ENCODE assay signal across 2 cellular contexts in genomic region chr1:229005097-229005496, GRCh38.
TF ChIP-seq lines count a peak whose summit lies in the region.

No MANE protein-coding gene starts in this region.

TF ChIP-seq in K562, 482 proteins besides CTCF, POLR2A, EP300 and RAD21:
- TF ChIP-seq NFRKB (IDR thresholded peaks at IDR 0.05; ENCODE audit: low read depth) (no peak), NEUROD1 (IDR thresholded peaks at IDR 0.05; ENCODE audit: borderline replicate concordance, low read depth, low read length, partially characterized antibody) (no peak), ZNF717 (CRISPR knock-in tag; IDR thresholded peaks at IDR 0.05) (no peak), OTX1 (CRISPR knock-in tag; IDR thresholded peaks at IDR 0.05) (no peak), E4F1 (CRISPR knock-in tag; IDR thresholded peaks at IDR 0.05; ENCODE audit: borderline replicate concordance) (no peak), SRSF7 (optimal IDR thresholded peaks at IDR 0.05; ENCODE audit: low read depth, low read length) (no peak), PHF8 (IDR thresholded peaks at IDR 0.05; ENCODE audit: borderline replicate concordance, low read length) (no peak), PTRF (tag; IDR thresholded peaks at IDR 0.05) (no peak), NFIC (IDR thresholded peaks at IDR 0.05) (no peak), ZNF175 (CRISPR knock-in tag; IDR thresholded peaks at IDR 0.05; ENCODE audit: low read depth) (no peak), NCOA4 (IDR thresholded peaks at IDR 0.05; ENCODE audit: partially characterized antibody) (no peak), CHD4 (IDR thresholded peaks at IDR 0.05; ENCODE audit: insufficient read depth, insufficient replicate concordance, low read depth, low read length, poor library complexity, severe bottlenecking) (no peak), GTF2F1 (IDR thresholded peaks at IDR 0.05; ENCODE audit: low read depth, low read length) (no peak), RBM15 (IDR thresholded peaks at IDR 0.05; ENCODE audit: insufficient read depth, low read length) (no peak), GABPB1 (CRISPR knock-in tag; IDR thresholded peaks at IDR 0.05) (no peak), NR2C2 (CRISPR knock-in tag; IDR thresholded peaks at IDR 0.05) (no peak), NR2C2 (tag; IDR thresholded peaks at IDR 0.05) (no peak), TRIM24 (IDR thresholded peaks at IDR 0.05) (no peak)
- TF ChIP-seq, protein P1, sequence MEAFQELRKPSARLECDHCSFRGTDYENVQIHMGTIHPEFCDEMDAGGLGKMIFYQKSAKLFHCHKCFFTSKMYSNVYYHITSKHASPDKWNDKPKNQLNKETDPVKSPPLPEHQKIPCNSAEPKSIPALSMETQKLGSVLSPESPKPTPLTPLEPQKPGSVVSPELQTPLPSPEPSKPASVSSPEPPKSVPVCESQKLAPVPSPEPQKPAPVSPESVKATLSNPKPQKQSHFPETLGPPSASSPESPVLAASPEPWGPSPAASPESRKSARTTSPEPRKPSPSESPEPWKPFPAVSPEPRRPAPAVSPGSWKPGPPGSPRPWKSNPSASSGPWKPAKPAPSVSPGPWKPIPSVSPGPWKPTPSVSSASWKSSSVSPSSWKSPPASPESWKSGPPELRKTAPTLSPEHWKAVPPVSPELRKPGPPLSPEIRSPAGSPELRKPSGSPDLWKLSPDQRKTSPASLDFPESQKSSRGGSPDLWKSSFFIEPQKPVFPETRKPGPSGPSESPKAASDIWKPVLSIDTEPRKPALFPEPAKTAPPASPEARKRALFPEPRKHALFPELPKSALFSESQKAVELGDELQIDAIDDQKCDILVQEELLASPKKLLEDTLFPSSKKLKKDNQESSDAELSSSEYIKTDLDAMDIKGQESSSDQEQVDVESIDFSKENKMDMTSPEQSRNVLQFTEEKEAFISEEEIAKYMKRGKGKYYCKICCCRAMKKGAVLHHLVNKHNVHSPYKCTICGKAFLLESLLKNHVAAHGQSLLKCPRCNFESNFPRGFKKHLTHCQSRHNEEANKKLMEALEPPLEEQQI (IDR thresholded peaks at IDR 0.05), result no peak

TF ChIP-seq in H1, 55 proteins besides CTCF, POLR2A, EP300 and RAD21:
- TF ChIP-seq SIX5 (IDR thresholded peaks at IDR 0.05; ENCODE audit: low read depth, low read length) (no peak), POU5F1 (IDR thresholded peaks at IDR 0.05; ENCODE audit: low read depth, low read length) (no peak), CBX5 (IDR thresholded peaks at IDR 0.05; ENCODE audit: low read depth, low read length) (no peak), RXRA (IDR thresholded peaks at IDR 0.05; ENCODE audit: insufficient read depth, low read depth, low read length) (no peak), SP4 (IDR thresholded peaks at IDR 0.05; ENCODE audit: low read length) (no peak), NANOG (IDR thresholded peaks at IDR 0.05; ENCODE audit: insufficient read depth, low read depth, low read length, poor library complexity, severe bottlenecking) (no peak), BCL11A (IDR thresholded peaks at IDR 0.05; ENCODE audit: low read depth in 2 of 2, low read length in 2 of 2) (no peak), HDAC6 (IDR thresholded peaks at IDR 0.05; ENCODE audit: low read depth, low read length) (no peak), EGR1 (IDR thresholded peaks at IDR 0.05; ENCODE audit: borderline replicate concordance, low read depth, low read length) (no peak)
- TF ChIP-seq, protein P2, sequence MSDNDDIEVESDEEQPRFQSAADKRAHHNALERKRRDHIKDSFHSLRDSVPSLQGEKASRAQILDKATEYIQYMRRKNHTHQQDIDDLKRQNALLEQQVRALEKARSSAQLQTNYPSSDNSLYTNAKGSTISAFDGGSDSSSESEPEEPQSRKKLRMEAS (IDR thresholded peaks at IDR 0.05), result no peak
TF ChIP-seq in H1: peak in this region for 0.
